18 cellular contexts compared by ENCODE assay signal in genomic region chr7:25073451-25073850, GRCh38. TPM values are rescaled to one million over a fixed set of nuclear protein-coding genes. Genes with fewer than 3 reads are reported as not detected.
DNase-seq lines count a peak whose midpoint lies in the region; ATAC-seq and TF ChIP-seq lines count a peak whose summit lies in the region.
"Had no signal": no experiment of that assay in that cellular context is flagged by ENCODE, and none has a peak within 500 bp of the region (broad histone marks: within the 10 kb centered on the region; RNA-seq: fewer than 3 reads in every experiment).

No MANE protein-coding gene starts in this region.

- no peak overlapping the region for H3K4me2 ChIP-seq in SU-DHL-6 (ENCODE audit: low read depth, low read length, poor library complexity, severe bottlenecking)

- H4K20me1 ChIP-seq in SU-DHL-6 (ENCODE audit: low read depth, low read length) = no peaks in the 10 kb centered on the region

- no peaks in the 10 kb centered on the region for H3F3A ChIP-seq in SU-DHL-6 (ENCODE audit: insufficient read depth)

- H2AFZ ChIP-seq in SU-DHL-6 (ENCODE audit: low read depth, low read length, severe bottlenecking) = peak overlapping the region; percentile 21

- ATAC-seq in Right ventricle myocardium superior (ENCODE audit: poor library complexity) (peak; percentile 69), left ventricle myocardium superior (peak; percentile 82), mucosa of descending colon (no peak)

- H3K4me3 ChIP-seq in left ventricle myocardium inferior = no peak overlapping the region
- no peak overlapping the region for H3K4me3 ChIP-seq in SU-DHL-6 (ENCODE audit: insufficient read depth, low read length, poor library complexity, severe bottlenecking)
- no peak overlapping the region for H3K4me3 ChIP-seq in thyroid gland (replicated peaks in 1 of 3)
- no peak overlapping the region for H3K4me3 ChIP-seq in stomach
- H3K4me3 ChIP-seq in mucosa of descending colon = no peak overlapping the region
- H3K4me3 ChIP-seq: lung, SJCRH30 had no signal

- no peak for TF ChIP-seq EP300 in stomach (IDR thresholded peaks at IDR 0.05)

- TF ChIP-seq CTCF in left ventricle myocardium inferior (IDR thresholded peaks at IDR 0.05; ENCODE audit: borderline replicate concordance) = no peak
- no peak for TF ChIP-seq CTCF in SU-DHL-6 (IDR thresholded peaks at IDR 0.05; ENCODE audit: insufficient read depth, low read length, poor library complexity, severe bottlenecking)
- no peak for TF ChIP-seq CTCF in thyroid gland (IDR thresholded peaks at IDR 0.05)
- no peak for TF ChIP-seq CTCF in stomach (IDR thresholded peaks at IDR 0.05)
- TF ChIP-seq CTCF in mucosa of descending colon (IDR thresholded peaks at IDR 0.05) = no peak

- H3K27me3 ChIP-seq in left ventricle myocardium inferior (ENCODE audit: low read depth) = no peaks in the 10 kb centered on the region
- H3K27me3 ChIP-seq in SU-DHL-6 (ENCODE audit: low read length) = no peaks in the 10 kb centered on the region
- no peaks in the 10 kb centered on the region for H3K27me3 ChIP-seq in thyroid gland
- H3K27me3 ChIP-seq in stomach = no peaks in the 10 kb centered on the region
- H3K27me3 ChIP-seq: SJCRH30 had no signal

- no peaks in the 10 kb centered on the region for H3K79me2 ChIP-seq in SU-DHL-6 (ENCODE audit: insufficient read depth, low read length)

- H3K36me3 ChIP-seq in left ventricle myocardium inferior (no peaks in the 10 kb centered on the region), SU-DHL-6 (ENCODE audit: low read length) (no peaks in the 10 kb centered on the region), thyroid gland (no peaks in the 10 kb centered on the region), stomach (no peaks in the 10 kb centered on the region), mucosa of descending colon (ENCODE audit: low read depth) (no peaks in the 10 kb centered on the region)
- H3K36me3 ChIP-seq: SJCRH30 had no signal

- no peaks in the 10 kb centered on the region for H3K9me3 ChIP-seq in left ventricle myocardium inferior (replicated peaks)
- no peaks in the 10 kb centered on the region for H3K9me3 ChIP-seq in SU-DHL-6 (ENCODE audit: insufficient read depth, low read length)
- no peaks in the 10 kb centered on the region for H3K9me3 ChIP-seq in thyroid gland
- no peaks in the 10 kb centered on the region for H3K9me3 ChIP-seq in stomach
- H3K9me3 ChIP-seq in mucosa of descending colon = no peaks in the 10 kb centered on the region
- H3K9me3 ChIP-seq: SJCRH30 had no signal

- TF ChIP-seq POLR2A in thyroid gland (IDR thresholded peaks at IDR 0.05) (peak in 1 of 2 donors; percentile 14), stomach (IDR thresholded peaks at IDR 0.05) (no peak)

- H3K27ac ChIP-seq in left ventricle myocardium inferior (replicated peaks) = no peak overlapping the region
- no peak overlapping the region for H3K27ac ChIP-seq in SU-DHL-6 (ENCODE audit: low read depth, low read length)
- peak overlapping the region; percentile 5 to 74 (median 57) for H3K27ac ChIP-seq in thyroid gland
- no peak overlapping the region for H3K27ac ChIP-seq in stomach
- H3K27ac ChIP-seq: SJCRH30 had no signal

- 20 to 31% methylated on average over 2 of the region's 2 CpGs for WGBS in thyroid gland, 2 donors
- 13 to 24% (median 14%) methylated on average over 2 of the region's 2 CpGs for WGBS in stomach, 5 donors

- no peaks in the 10 kb centered on the region for H3K9me2 ChIP-seq in SU-DHL-6 (replicated peaks; ENCODE audit: insufficient read depth, low read length)

- peaks cover 4% of the 10 kb centered on the region for H3K4me1 ChIP-seq in left ventricle myocardium inferior
- H3K4me1 ChIP-seq in thyroid gland = peaks cover 0 to 9% of the 10 kb centered on the region in 2 donors
- peaks cover 7 to 11% (median 9%) of the 10 kb centered on the region in 4 donors for H3K4me1 ChIP-seq in stomach
- peaks cover 3% of the 10 kb centered on the region for H3K4me1 ChIP-seq in mucosa of descending colon (ENCODE audit: low read depth)

- intact Hi-C loops in Right ventricle myocardium superior (cut with DNase I) = loop anchor here (5.0 kb wide), 1 partner anchor 181 kb away; no protein-coding TSS in a partner anchor
- intact Hi-C loops in left ventricle myocardium inferior (cut with micrococcal nuclease) = loop anchor here (5.0 kb wide), 1 partner anchor 246 kb away; no protein-coding TSS in a partner anchor
- intact Hi-C loops in left ventricle myocardium superior (cut with micrococcal nuclease) = loop anchor here (5.0 kb wide), 1 partner anchor 251 kb away; no protein-coding TSS in a partner anchor
- intact Hi-C loops in thyroid gland (cut with DNase I) = loop anchor here (5.0 kb wide), 1 partner anchor 261 kb away; no protein-coding TSS in a partner anchor
- intact Hi-C loops in stomach (cut with DNase I; ENCODE audit: low total_unique reads) = loop anchor here (5.0 kb wide), 1 partner anchor 256 kb away; no protein-coding TSS in a partner anchor
- intact Hi-C loops in mucosa of descending colon (cut with DNase I, micrococcal nuclease) = loop anchor here in 1 of 2 donors (5.0 kb wide), 1 partner anchor 256 kb away; no protein-coding TSS in a partner anchor

- DNase-seq in Right ventricle myocardium superior (no peak), left ventricle myocardium inferior (no peak), left ventricle myocardium superior (no peak), thyroid gland (peak; percentile 54 to 75), SHP77 treated with DMSO at 0.1 percent for 48 hours (lab: John Stamatoyannopoulos, UW) (no peak), stomach (no peak), mucosa of descending colon (no peak)
- DNase-seq: AML-193; amniotic stem cell; DMS79; effector CD8-positive, alpha-beta T cell; hippocampal formation; NCI-H446 treated with DMSO at 0.1 percent for 48 hours; occipital lobe; SJCRH30; stimulated activated CD4-positive, alpha-beta T cell treated with anti-CD3 and anti-CD28 coated beads, Interleukin-15, amount 100 ng/mL, for 24 hours had no signal

- no peak overlapping the region for H3K9ac ChIP-seq in SU-DHL-6 (ENCODE audit: low read length)

RNA-seq across cellular contexts. Expression of gene CYCS, which starts 51.6 kb away (rescaled TPM):
- total RNA-seq in Right ventricle myocardium superior (698 TPM), left ventricle myocardium inferior (709 TPM), left ventricle myocardium superior (711 TPM), thyroid gland (10 to 100 TPM; 35.3 to 76.2 (median 53.4) TPM), stomach (10 to 100 TPM; 34.5 to 96.9 (median 52.0) TPM), mucosa of descending colon (100 to 1,000 TPM; 219 to 360 (median 339) TPM)
- 100 to 1,000 TPM in 2 of 3 donors, 10 to 100 TPM in 1; 43.1 to 124 (median 102) TPM for polyA plus RNA-seq in stomach

Comparison
In these comparisons a context has a peak if more than half of its experiments do, and no peak if none do; other contexts are left out.
1. DNase-seq: peak in thyroid gland (2 of 2); none in Right ventricle myocardium superior (single experiment), left ventricle myocardium inferior (single experiment), left ventricle myocardium superior (single experiment), SHP77 treated with DMSO at 0.1 percent for 48 hours (single experiment), stomach (single experiment) and mucosa of descending colon (0 of 3).
2. H3K27ac ChIP-seq: peak in thyroid gland (3 of 3); none in left ventricle myocardium inferior (single experiment), SU-DHL-6 (single experiment) and stomach (0 of 5).